In genomic region chr20:60062431-60063336, GRCh38 we compare ENCODE assay signal across 11 cellular contexts.
DNase-seq lines count a peak whose midpoint lies in the region; ATAC-seq and TF ChIP-seq lines count a peak whose summit lies in the region.
"Had no signal": no experiment of that assay in that cellular context is flagged by ENCODE, and none has a peak within 500 bp of the region (broad histone marks: within the 10 kb centered on the region; RNA-seq: fewer than 3 reads in every experiment).

No MANE protein-coding gene starts in this region.

- H3K4me3 ChIP-seq in breast epithelium (peak overlapping the region in 1 of 3 donors; percentile 22), esophagus squamous epithelium (no peak overlapping the region)
- H3K4me3 ChIP-seq: lower lobe of right lung had no signal

- H3K36me3 Mint-ChIP-seq in MCF 10A (ENCODE audit: insufficient read depth, unreplicated experiment) (no peaks in the 10 kb centered on the region), natural killer cell (no peaks in the 10 kb centered on the region)

- POLR2A ChIA-PET in MCF 10A (lab: Yijun Ruan, JAX): interaction anchor here (0.6 to 1.7 kb wide), 8 partner anchors 9 to 206 kb away, joined by 3 to 8 read pairs (median 4); partner anchors contain the start of genes FAM217B and PPP1R3D

- peaks cover 18% of the 10 kb centered on the region for H3K27me3 Mint-ChIP-seq in MCF 10A (ENCODE audit: insufficient read depth, unreplicated experiment)
- H3K27me3 Mint-ChIP-seq in natural killer cell (ENCODE audit: low read depth in 2 of 2): no peaks in the 10 kb centered on the region

- no TSS peak for BruUV-seq in MCF 10A (replicated peaks; lab: Mats Ljungman, UMichigan)

- peaks cover 0 to under 1% of the 10 kb centered on the region in 2 donors for H3K4me1 ChIP-seq in breast epithelium
- H3K4me1 ChIP-seq in esophagus squamous epithelium: peaks cover 1 to 34% (median 4%) of the 10 kb centered on the region in 3 donors

- intact Hi-C loops in breast epithelium (cut with DNase I; ENCODE audit: low total_unique reads) (loop anchor here (10.0 kb wide), 1 partner anchor 1108 kb away; no protein-coding TSS in a partner anchor), MCF 10A (cut with micrococcal nuclease) (no loop called here), natural killer cell (cut with micrococcal nuclease) (no loop called here), esophagus squamous epithelium (cut with DNase I) (no loop called here)

- H3K4me1 Mint-ChIP-seq in MCF 10A (ENCODE audit: insufficient read depth, unreplicated experiment): peaks cover 31% of the 10 kb centered on the region
- peaks cover 71 to 98% of the 10 kb centered on the region in 2 donors for H3K4me1 Mint-ChIP-seq in natural killer cell

- H3K27ac Mint-ChIP-seq in MCF 10A (ENCODE audit: low read depth, unreplicated experiment) (no peak overlapping the region), natural killer cell (peak overlapping the region; percentile 29 to 64)

- H3K4me3 Mint-ChIP-seq in MCF 10A (ENCODE audit: unreplicated experiment): no peak overlapping the region
- H3K4me3 Mint-ChIP-seq in natural killer cell: no peak overlapping the region

- H3K9me3 Mint-ChIP-seq in MCF 10A (ENCODE audit: unreplicated experiment): no peaks in the 10 kb centered on the region
- H3K9me3 Mint-ChIP-seq in natural killer cell: no peaks in the 10 kb centered on the region

- TF ChIP-seq CTCF in breast epithelium (IDR thresholded peaks at IDR 0.05) (no peak), MCF 10A (IDR thresholded peaks at IDR 0.05; ENCODE audit: unreplicated experiment) (no peak), natural killer cell (IDR thresholded peaks at IDR 0.05) (no peak), esophagus squamous epithelium (IDR thresholded peaks at IDR 0.05) (no peak)

- WGBS in esophagus squamous epithelium, 2 donors: 61 to 64% methylated on average over 10 to 14 of the region's 25 CpGs

- H3K27ac ChIP-seq in breast epithelium (peak overlapping the region; percentile 53 to 69), cingulate gyrus (ENCODE audit: low read depth, low read length) (peak overlapping the region; percentile 76), esophagus squamous epithelium (peak overlapping the region in 2 of 4 donors; percentile 34 to 59)
- H3K27ac ChIP-seq: C4-2B, lower lobe of right lung had no signal

- peak in 1 of 2 donors; percentile 33 for DNase-seq in breast epithelium (ENCODE audit: low spot score in 2 of 2)
- DNase-seq in MCF 10A (ENCODE audit: unreplicated experiment): no peak
- no peak for DNase-seq in natural killer cell
- no peak for DNase-seq in NCI-H1105 (lab: John Stamatoyannopoulos, UW)
- DNase-seq in activated T-cell treated with anti-CD3 and anti-CD28 coated beads, Interleukin-2, amount 50 U/mL, for 1 hour: no peak
- no peak for DNase-seq in esophagus squamous epithelium (lab: John Stamatoyannopoulos, UW)
- DNase-seq: activated CD4-positive, CD25-positive, alpha-beta regulatory T cell; lower lobe of right lung had no signal

- no peak for ATAC-seq in natural killer cell
- no peak for ATAC-seq in GM21515 (IDR thresholded peaks at IDR 0.05; ENCODE audit: unreplicated experiment)

- TF ChIP-seq POLR2A in breast epithelium (IDR thresholded peaks at IDR 0.05): no peak
- no peak for TF ChIP-seq POLR2A in esophagus squamous epithelium (IDR thresholded peaks at IDR 0.05)

- no peaks in the 10 kb centered on the region for H3K36me3 ChIP-seq in breast epithelium
- H3K36me3 ChIP-seq in esophagus squamous epithelium: no peaks in the 10 kb centered on the region
- H3K36me3 ChIP-seq: lower lobe of right lung had no signal

- H3K27me3 ChIP-seq in breast epithelium (no peaks in the 10 kb centered on the region), esophagus squamous epithelium (peaks cover 0 to 2% (median 0%) of the 10 kb centered on the region in 4 donors)

- H3K9me3 ChIP-seq in breast epithelium (no peaks in the 10 kb centered on the region), esophagus squamous epithelium (no peaks in the 10 kb centered on the region)
- H3K9me3 ChIP-seq: lower lobe of right lung had no signal

- CTCF ChIA-PET in MCF 10A (lab: Yijun Ruan, JAX): interaction anchor here (0.6 to 2.1 kb wide), 10 partner anchors 42 to 1190 kb away, joined by 3 to 9 read pairs (median 4); no protein-coding TSS in a partner anchor
